8 cellular contexts compared by ENCODE assay signal in the genomic region with DNA sequence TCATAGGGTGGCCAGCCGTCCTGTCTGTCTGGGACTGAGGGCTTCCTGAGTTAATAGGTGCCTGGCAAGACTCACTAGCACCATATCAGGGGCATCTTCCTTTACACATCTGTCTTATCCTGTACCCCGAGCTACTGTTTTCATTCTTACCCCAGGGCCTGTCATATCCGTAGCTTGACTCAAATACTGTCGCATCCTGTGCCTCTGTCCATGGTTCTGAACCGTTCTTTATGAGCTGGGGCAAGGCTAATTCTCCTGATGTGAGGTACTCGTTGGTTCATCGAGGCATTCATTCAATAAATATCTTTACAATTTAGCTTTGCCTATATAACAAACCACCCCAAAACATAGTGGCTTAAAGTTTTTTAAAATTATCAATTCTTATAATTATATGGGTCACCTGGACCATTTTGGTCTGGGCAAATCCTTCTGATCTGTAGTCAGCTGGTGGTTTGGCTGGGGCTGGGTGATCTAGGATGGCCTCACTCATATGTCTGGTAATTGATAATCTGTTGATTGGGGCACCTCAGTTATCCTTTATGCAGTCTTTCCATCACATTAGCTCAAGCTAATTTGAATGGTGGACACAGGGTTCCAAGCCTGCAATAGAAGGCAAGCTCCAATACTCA.
A peak's percentile ranks its signal among the peaks of the same experiment; 100 is the strongest.
DNase-seq lines count a peak whose midpoint lies in the region; ATAC-seq and TF ChIP-seq lines count a peak whose summit lies in the region.

No MANE protein-coding gene starts in this region.

- H3K4me3 Mint-ChIP-seq in stimulated activated memory B cell treated with anti-CD40 and anti-IgM and Interleukin-4, amounts not matched to agents 10 μg/mL and 1 μg/mL and 100 μg/mL, for 72 hours, result no peak overlapping the region

- intact Hi-C loops in cardiac septum (cut with DNase I) (no loop called here), Right ventricle myocardium inferior (cut with DNase I) (no loop called here)

- ATAC-seq in Right ventricle myocardium inferior, result no peak
- no peak for ATAC-seq in stimulated activated memory B cell treated with anti-CD40 and anti-IgM and Interleukin-4, amounts not matched to agents 10 μg/mL and 1 μg/mL and 100 μg/mL, for 72 hours
- no peak for ATAC-seq in GM18909 (IDR thresholded peaks at IDR 0.05; ENCODE audit: poor library complexity, unreplicated experiment)

- H3K9me3 Mint-ChIP-seq in stimulated activated memory B cell treated with anti-CD40 and anti-IgM and Interleukin-4, amounts not matched to agents 10 μg/mL and 1 μg/mL and 100 μg/mL, for 72 hours, result no peaks in the 10 kb centered on the region

- H3K4me3 ChIP-seq in foreskin fibroblast (ENCODE audit: low read depth in 1 of 2, low read length in 2 of 2), result no peak overlapping the region

- DNase-seq in cardiac septum (ENCODE audit: low spot score) (peak; percentile 22), Right ventricle myocardium inferior (ENCODE audit: missing footprints) (no peak), foreskin fibroblast (peak; percentile 19 to 60), COLO668 (lab: John Stamatoyannopoulos, UW; ENCODE audit: unreplicated experiment) (no peak)
- peak; percentile 60 to 68 for DNase-seq in activated CD4-positive, alpha-beta T cell treated with anti-CD3 and anti-CD28 coated beads, Interleukin-2, amount 50 U/mL, for 48 hours
- peak; percentile 19 for DNase-seq in stimulated activated CD4-positive, alpha-beta T cell treated with anti-CD3 and anti-CD28 coated beads, Interleukin-2, amount 100 ng/mL, for 4 hours (ENCODE audit: low read depth)

- H3K36me3 Mint-ChIP-seq in stimulated activated memory B cell treated with anti-CD40 and anti-IgM and Interleukin-4, amounts not matched to agents 10 μg/mL and 1 μg/mL and 100 μg/mL, for 72 hours, result no peaks in the 10 kb centered on the region

- H3K27ac Mint-ChIP-seq in stimulated activated memory B cell treated with anti-CD40 and anti-IgM and Interleukin-4, amounts not matched to agents 10 μg/mL and 1 μg/mL and 100 μg/mL, for 72 hours, result no peak overlapping the region

- TF ChIP-seq CTCF in foreskin fibroblast (IDR thresholded peaks at IDR 0.05; ENCODE audit: low read depth, low read length), result no peak

- H3K4me1 Mint-ChIP-seq in stimulated activated memory B cell treated with anti-CD40 and anti-IgM and Interleukin-4, amounts not matched to agents 10 μg/mL and 1 μg/mL and 100 μg/mL, for 72 hours, result peaks cover 36% of the 10 kb centered on the region

- H3K27me3 Mint-ChIP-seq in stimulated activated memory B cell treated with anti-CD40 and anti-IgM and Interleukin-4, amounts not matched to agents 10 μg/mL and 1 μg/mL and 100 μg/mL, for 72 hours, result no peaks in the 10 kb centered on the region

Comparison
In these comparisons a context has a peak if more than half of its experiments do, and no peak if none do; other contexts are left out.
1. DNase-seq: peak in cardiac septum (single experiment), activated CD4-positive, alpha-beta T cell treated with anti-CD3 and anti-CD28 coated beads, Interleukin-2, amount 50 U/mL, for 48 hours (2 of 2), foreskin fibroblast (2 of 2) and stimulated activated CD4-positive, alpha-beta T cell treated with anti-CD3 and anti-CD28 coated beads, Interleukin-2, amount 100 ng/mL, for 4 hours (single experiment); none in Right ventricle myocardium inferior (single experiment) and COLO668 (single experiment).